ENCODE assay signal across 9 cellular contexts in genomic region chr2:230643576-230644291, GRCh38.
DNase-seq lines count a peak whose midpoint lies in the region; ATAC-seq, FAIRE-seq and TF ChIP-seq lines count a peak whose summit lies in the region.
"Had no signal": no experiment of that assay in that cellular context is flagged by ENCODE, and none has a peak within 500 bp of the region (broad histone marks: within the 10 kb centered on the region; RNA-seq: fewer than 3 reads in every experiment).

No MANE protein-coding gene starts in this region.

- ATAC-seq in HG02938 (IDR thresholded peaks at IDR 0.05; ENCODE audit: unreplicated experiment) (peak; percentile 88), T-cell (replicated peaks in 1 of 4) (peak; percentile 96 to 99 (median 99))
- ATAC-seq: body of pancreas had no signal

- H3K4me1 ChIP-seq in hepatocyte (ENCODE audit: insufficient read depth) = no peaks in the 10 kb centered on the region
- H3K4me1 ChIP-seq: body of pancreas had no signal

- FAIRE-seq in GM18507 (lab: Jason Lieb, UNC) = peak; percentile 91

- no peak overlapping the region for H3K4me3 ChIP-seq in hepatocyte
- H3K4me3 ChIP-seq: body of pancreas had no signal

- POLR2A ChIA-PET in T-cell (lab: Charles Lee) = interaction anchor here (0.6 to 0.7 kb wide), 7 partner anchors 31 to 155 kb away, joined by 3 to 4 read pairs (median 3); no protein-coding TSS in a partner anchor

- no peaks in the 10 kb centered on the region for H3K36me3 ChIP-seq in hepatocyte (replicated peaks; ENCODE audit: insufficient read depth, low read depth)

- no peak overlapping the region for H2AFZ ChIP-seq in hepatocyte

- H3K9me3 Mint-ChIP-seq in T-cell = no peaks in the 10 kb centered on the region

- no peak overlapping the region for H3K4me2 ChIP-seq in hepatocyte

- WGBS in hepatocyte (ENCODE audit: low lambda C conversion rate, missing lambda C conversion rate) = 81% methylated on average over 9 of the region's 9 CpGs

- no peaks in the 10 kb centered on the region for H3K9me2 ChIP-seq in hepatocyte (replicated peaks; ENCODE audit: insufficient read depth)

- DNase-seq in GM18507 (ENCODE audit: extremely low spot score, insufficient read length, low read depth) (no peak), T-cell (peak in 16 of 34 experiments; percentile 20 to 61 (median 36)), erythroblast (lab: John Stamatoyannopoulos, UW) (peak; percentile 14 to 23), inferior parietal cortex (ENCODE audit: extremely low spot score) (no peak), hepatocyte (ENCODE audit: low spot score) (no peak), COLO829 (ENCODE audit: low spot score) (no peak)
- DNase-seq in stimulated activated CD4-positive, alpha-beta T cell treated with anti-CD3 and anti-CD28 coated beads, Interleukin-1b, Interleukin-23, amount 100 ng/mL, for 4 hours (ENCODE audit: low read depth in 2 of 2) = peak; percentile 54

- H3K27ac Mint-ChIP-seq in T-cell = peak overlapping the region; percentile 97 to 98

- H3K27me3 Mint-ChIP-seq in T-cell = no peaks in the 10 kb centered on the region

- H3K27me3 ChIP-seq in hepatocyte = no peaks in the 10 kb centered on the region
- H3K27me3 ChIP-seq: body of pancreas had no signal

- H3K27ac ChIP-seq in hepatocyte = no peak overlapping the region

- no peak for TF ChIP-seq CTCF in hepatocyte (IDR thresholded peaks at IDR 0.05; ENCODE audit: poor library complexity)

- peak overlapping the region; percentile 47 to 63 (median 55) for H3K4me3 Mint-ChIP-seq in T-cell

- CTCF ChIA-PET in T-cell (lab: Charles Lee) = interaction anchor here (0.5 to 1.0 kb wide), 6 partner anchors 16 to 154 kb away, joined by 3 read pairs; no protein-coding TSS in a partner anchor

- H3K4me1 Mint-ChIP-seq in T-cell = peaks cover 26 to 31% (median 28%) of the 10 kb centered on the region in 3 donors

- H3K79me2 ChIP-seq in hepatocyte = no peaks in the 10 kb centered on the region

- H4K20me1 ChIP-seq in hepatocyte (ENCODE audit: insufficient read depth, poor library complexity, severe bottlenecking) = no peaks in the 10 kb centered on the region

- no peaks in the 10 kb centered on the region for H3K9me3 ChIP-seq in hepatocyte (ENCODE audit: low read depth)
- H3K9me3 ChIP-seq: body of pancreas had no signal

- TF ChIP-seq POLR2A in erythroblast (IDR thresholded peaks at IDR 0.05; ENCODE audit: low read length) = no peak

- no peaks in the 10 kb centered on the region for H3K36me3 Mint-ChIP-seq in T-cell

Comparison
In these comparisons a context has a peak if more than half of its experiments do, and no peak if none do; other contexts are left out.
1. DNase-seq: peak in erythroblast (2 of 2) and stimulated activated CD4-positive, alpha-beta T cell treated with anti-CD3 and anti-CD28 coated beads, Interleukin-1b, Interleukin-23, amount 100 ng/mL, for 4 hours (2 of 2); none in GM18507 (single experiment), inferior parietal cortex (single experiment), hepatocyte (single experiment) and COLO829 (single experiment).